Comparison of ENCODE assay signal across 15 cellular contexts in genomic region chr9:134341929-134342745, GRCh38. TPM values are rescaled to one million over a fixed set of nuclear protein-coding genes. Genes with fewer than 3 reads are reported as not detected.
A peak's percentile ranks its signal among the peaks of the same experiment; 100 is the strongest.
DNase-seq lines count a peak whose midpoint lies in the region; ATAC-seq and TF ChIP-seq lines count a peak whose summit lies in the region.
"Had no signal": no experiment of that assay in that cellular context is flagged by ENCODE, and none has a peak within 500 bp of the region (broad histone marks: within the 10 kb centered on the region; RNA-seq: fewer than 3 reads in every experiment).

No MANE protein-coding gene starts in this region.

- peaks cover 5% of the 10 kb centered on the region for H3K27me3 Mint-ChIP-seq in neural progenitor cell (ENCODE audit: insufficient read depth, low read depth)
- H3K27me3 Mint-ChIP-seq in activated CD4-positive, alpha-beta memory T cell treated with anti-CD3 and anti-CD28 coated beads for 36 hours = no peaks in the 10 kb centered on the region
- H3K27me3 Mint-ChIP-seq: activated naive CD8-positive, alpha-beta T cell; activated T-cell treated with anti-CD3 and anti-CD28 coated beads, Interleukin-2, amount 50 U/mL, for 24 hours had no signal

- no peaks in the 10 kb centered on the region for H3K36me3 Mint-ChIP-seq in neural progenitor cell
- no peaks in the 10 kb centered on the region for H3K36me3 Mint-ChIP-seq in activated CD4-positive, alpha-beta memory T cell treated with anti-CD3 and anti-CD28 coated beads for 36 hours
- H3K36me3 Mint-ChIP-seq: activated naive CD8-positive, alpha-beta T cell had no signal

- H3K27ac ChIP-seq in SK-N-MC = peak overlapping the region; percentile 31; the same call in 1 of the 2 replicates
- H3K27ac ChIP-seq in dorsolateral prefrontal cortex = peak overlapping the region in 37 of 59 donors; percentile 6 to 84 (median 56)
- no peak overlapping the region for H3K27ac ChIP-seq in neural progenitor cell
- H3K27ac ChIP-seq in tibial artery = peak overlapping the region; percentile 45 to 48

- H3K36me3 ChIP-seq in SK-N-MC (ENCODE audit: insufficient read depth, low read length) (no peaks in the 10 kb centered on the region), neural progenitor cell (no peaks in the 10 kb centered on the region), tibial artery (no peaks in the 10 kb centered on the region)

- no peak overlapping the region for H3K27ac Mint-ChIP-seq in neural progenitor cell
- no peak overlapping the region for H3K27ac Mint-ChIP-seq in activated CD4-positive, alpha-beta memory T cell treated with anti-CD3 and anti-CD28 coated beads for 36 hours
- H3K27ac Mint-ChIP-seq: activated naive CD8-positive, alpha-beta T cell; activated T-cell treated with anti-CD3 and anti-CD28 coated beads, Interleukin-2, amount 50 U/mL, for 24 hours had no signal

- H3K4me1 Mint-ChIP-seq in neural progenitor cell = peaks cover 29% of the 10 kb centered on the region
- H3K4me1 Mint-ChIP-seq in activated CD4-positive, alpha-beta memory T cell treated with anti-CD3 and anti-CD28 coated beads for 36 hours (ENCODE audit: low read depth) = peaks cover 3% of the 10 kb centered on the region

- peaks cover 100% of the 10 kb centered on the region for H4K20me1 ChIP-seq in neural progenitor cell (ENCODE audit: low read depth)

- intact Hi-C loops in dorsolateral prefrontal cortex (cut with DNase I) (no loop called here), tibial artery (cut with DNase I; ENCODE audit: low total_unique reads) (no loop called here)
- intact Hi-C loops in activated CD4-positive, alpha-beta memory T cell treated with anti-CD3 and anti-CD28 coated beads for 36 hours (cut with micrococcal nuclease) = no loop called here

- no peaks in the 10 kb centered on the region for H3K9me3 ChIP-seq in SK-N-MC (ENCODE audit: low read depth, low read length)
- no peaks in the 10 kb centered on the region for H3K9me3 ChIP-seq in neural progenitor cell (ENCODE audit: low read depth)
- H3K9me3 ChIP-seq in tibial artery = no peaks in the 10 kb centered on the region

- H3K27me3 ChIP-seq in dorsolateral prefrontal cortex = no peaks in the 10 kb centered on the region
- H3K27me3 ChIP-seq in neural progenitor cell = no peaks in the 10 kb centered on the region
- no peaks in the 10 kb centered on the region for H3K27me3 ChIP-seq in tibial artery

- CTCF ChIA-PET in activated CD4-positive, alpha-beta memory T cell treated with anti-CD3 and anti-CD28 coated beads for 36 hours (lab: Charles Lee) = interaction anchor here (0.8 kb wide), 1 partner anchor 171 kb away, joined by 4 read pairs; no protein-coding TSS in a partner anchor

- H3F3A ChIP-seq in neural progenitor cell (ENCODE audit: low read depth) = no peaks in the 10 kb centered on the region

- H3K4me3 ChIP-seq in SK-N-MC (no peak overlapping the region), dorsolateral prefrontal cortex (no peak overlapping the region), neural progenitor cell (no peak overlapping the region), tibial artery (no peak overlapping the region)

- no peak for ATAC-seq in HG03442 (IDR thresholded peaks at IDR 0.05; ENCODE audit: unreplicated experiment)
- ATAC-seq: stimulated activated naive CD8-positive, alpha-beta T cell treated with anti-CD3 and anti-CD28 coated beads, Interleukin-15, Interleukin-2, amounts not matched to agents 100 U/mL and 50 U/mL, for 24 hours had no signal

- POLR2A ChIA-PET in activated CD4-positive, alpha-beta memory T cell treated with anti-CD3 and anti-CD28 coated beads for 36 hours (lab: Charles Lee) = no interaction called here

- H3K9ac ChIP-seq in SK-N-MC (ENCODE audit: insufficient read length) (no peak overlapping the region), neural progenitor cell (peak overlapping the region; percentile 20)

- H3K4me1 ChIP-seq in neural progenitor cell (peaks cover 16% of the 10 kb centered on the region), tibial artery (peaks cover 0 to 100% (median 85%) of the 10 kb centered on the region in 4 donors)

- no peak overlapping the region for H2AFZ ChIP-seq in neural progenitor cell (replicated peaks)

- TF ChIP-seq CTCF in dorsolateral prefrontal cortex (IDR thresholded peaks at IDR 0.05 in 54 of 56, conservative IDR thresholded peaks at IDR 0.05 in 2 of 56; ENCODE audit: low read depth in 1 of 56, partially characterized antibody in 56 of 56) (no peak), neural progenitor cell (IDR thresholded peaks at IDR 0.05) (no peak), tibial artery (IDR thresholded peaks at IDR 0.05) (no peak)

- no peak for DNase-seq in SK-N-MC (ENCODE audit: low read depth, low spot score)
- DNase-seq in dorsolateral prefrontal cortex = no peak
- DNase-seq in neural progenitor cell (ENCODE audit: low spot score) = no peak
- no peak for DNase-seq in tibial artery
- no peak for DNase-seq in GM19240 (ENCODE audit: insufficient read length, low spot score)
- no peak for DNase-seq in activated CD4-positive, alpha-beta memory T cell treated with anti-CD3 and anti-CD28 coated beads for 36 hours
- DNase-seq in activated T-cell treated with anti-CD3 and anti-CD28 coated beads for 4 hours = no peak
- DNase-seq: activated CD4-positive, alpha-beta T cell treated with anti-CD3 and anti-CD28 coated beads, Interleukin-2, amount 50 U/mL, for 1 hour; activated T-cell treated with anti-CD3 and anti-CD28 coated beads, Interleukin-2, amount 50 U/mL, for 24 hours; central memory CD4-positive, alpha-beta T cell; NCI-H1436 treated with DMSO at 0.1 percent for 48 hours; NCI-H510A treated with DMSO at 0.1 percent for 48 hours; stimulated activated naive CD8-positive, alpha-beta T cell treated with anti-CD3 and anti-CD28 coated beads, Interleukin-15, Interleukin-2, amounts not matched to agents 100 U/mL and 50 U/mL, for 24 hours had no signal

- no peak overlapping the region for H3K4me3 Mint-ChIP-seq in neural progenitor cell
- no peak overlapping the region for H3K4me3 Mint-ChIP-seq in activated CD4-positive, alpha-beta memory T cell treated with anti-CD3 and anti-CD28 coated beads for 36 hours
- H3K4me3 Mint-ChIP-seq: activated naive CD8-positive, alpha-beta T cell; activated T-cell treated with anti-CD3 and anti-CD28 coated beads, Interleukin-2, amount 50 U/mL, for 24 hours had no signal

- no peaks in the 10 kb centered on the region for H3K9me3 Mint-ChIP-seq in neural progenitor cell
- no peaks in the 10 kb centered on the region for H3K9me3 Mint-ChIP-seq in activated CD4-positive, alpha-beta memory T cell treated with anti-CD3 and anti-CD28 coated beads for 36 hours
- H3K9me3 Mint-ChIP-seq: activated T-cell treated with anti-CD3 and anti-CD28 coated beads, Interleukin-2, amount 50 U/mL, for 24 hours had no signal

- H3K79me2 ChIP-seq in neural progenitor cell (ENCODE audit: low read depth) = peaks cover 100% of the 10 kb centered on the region

- no peak overlapping the region for H3K4me2 ChIP-seq in neural progenitor cell

RNA-seq across cellular contexts. Expression of gene RXRA, which starts 15.9 kb away (rescaled TPM):
- total RNA-seq in dorsolateral prefrontal cortex = 100 to 1,000 TPM in 4 of 120 experiments, 10 to 100 TPM in 116; 32.1 to 133 (median 55.1) TPM
- 11.6 and 25.5 TPM in 2 replicates for total RNA-seq in neural progenitor cell (ENCODE audit: low replicate concordance)
- 10 to 100 TPM; 22.1 to 22.5 TPM for total RNA-seq in activated CD4-positive, alpha-beta memory T cell treated with anti-CD3 and anti-CD28 coated beads for 36 hours
